21 cellular contexts compared by ENCODE assay signal in genomic region chr1:221701570-221702186, GRCh38. TPM values are rescaled to one million over a fixed set of nuclear protein-coding genes. Genes with fewer than 3 reads are reported as not detected.
DNase-seq lines count a peak whose midpoint lies in the region; ATAC-seq, FAIRE-seq and TF ChIP-seq lines count a peak whose summit lies in the region.
"Had no signal": no experiment of that assay in that cellular context is flagged by ENCODE, and none has a peak within 500 bp of the region (broad histone marks: within the 10 kb centered on the region; RNA-seq: fewer than 3 reads in every experiment).

No MANE protein-coding gene starts in this region.

- no peaks in the 10 kb centered on the region; the same call in 2 of the 3 replicates for H3K9me3 ChIP-seq in GM12878 (replicated peaks; ENCODE audit: control insufficient read depth, insufficient read depth, low read length)
- no peaks in the 10 kb centered on the region for H3K9me3 ChIP-seq in right lobe of liver
- H3K9me3 ChIP-seq: SJSA1 had no signal

- intact Hi-C loops in CD14-positive monocyte (cut with micrococcal nuclease) (loop anchor here in 1 of 2 donors (5.0 kb wide), 1 partner anchor 36 kb away; no protein-coding TSS in a partner anchor), GM12878 (cut with micrococcal nuclease; ENCODE audit: unreplicated experiment) (loop anchor here (10.0 kb wide), 1 partner anchor 217 kb away; no protein-coding TSS in a partner anchor), right lobe of liver (cut with DNase I) (no loop called here), posterior vena cava (cut with DNase I) (no loop called here)

- H3K27me3 Mint-ChIP-seq in CD14-positive monocyte (ENCODE audit: low read depth in 3 of 3): peaks cover 0 to 3% (median 0%) of the 10 kb centered on the region in 3 donors
- H3K27me3 Mint-ChIP-seq: CD4-positive, alpha-beta T cell had no signal

- TF ChIP-seq POLR2A in GM12878 (IDR thresholded peaks at IDR 0.05; ENCODE audit: low read depth, low read length) (no peak), right lobe of liver (IDR thresholded peaks at IDR 0.05) (no peak)

- 85% methylated on average over 1 of the region's 1 CpG for WGBS in GM12878 (ENCODE audit: insufficient coverage, insufficient replicate concordance, low lambda C conversion rate, missing lambda C conversion rate)
- 27% methylated on average over 1 of the region's 1 CpG for WGBS in right lobe of liver (ENCODE audit: insufficient coverage, low coverage, low lambda C conversion rate, missing lambda C conversion rate)

- TF ChIP-seq EP300 in GM12878 (IDR thresholded peaks at IDR 0.05; ENCODE audit: borderline replicate concordance in 1 of 2, control insufficient read depth in 1 of 2, low read depth in 2 of 2, low read length in 2 of 2): no peak

- peaks cover 80% of the 10 kb centered on the region for H3K4me1 Mint-ChIP-seq in CD14-positive monocyte
- H3K4me1 Mint-ChIP-seq: GM23338 had no signal

- DNase-seq in CD14-positive monocyte (ENCODE audit: low spot score): no peak
- peak; percentile 17 for DNase-seq in HuH-7 (ENCODE audit: low spot score)
- no peak for DNase-seq in GM12878 (ENCODE audit: low read depth, low spot score)
- no peak for DNase-seq in right lobe of liver
- no peak for DNase-seq in activated CD4-positive, alpha-beta T cell treated with anti-CD3 and anti-CD28 coated beads for 4 hours
- DNase-seq in posterior vena cava (ENCODE audit: low spot score): no peak
- DNase-seq: ACHN; CD4-positive, alpha-beta T cell; Karpas-422; MM.1S; NCI-H1417; NCI-H187 treated with DMSO at 0.1 percent for 48 hours; NCI-H2171 treated with DMSO at 0.1 percent for 48 hours; NCI-H446 treated with DMSO at 0.1 percent for 48 hours; PC-9; SW 1271 had no signal

- H3K4me3 Mint-ChIP-seq in CD14-positive monocyte: no peak overlapping the region
- H3K4me3 Mint-ChIP-seq: CD4-positive, alpha-beta T cell; GM23338 had no signal

- H3K36me3 ChIP-seq in GM12878 (ENCODE audit: control insufficient read depth in 2 of 2, insufficient read depth in 2 of 2, low read length in 1 of 2) (peaks cover 13 to 27% of the 10 kb centered on the region in 2 experiments), right lobe of liver (peaks cover 0 to 32% (median 9%) of the 10 kb centered on the region in 4 donors)

- peak overlapping the region in 5 of 7 donors; percentile 6 to 77 (median 54) for H3K27ac Mint-ChIP-seq in CD14-positive monocyte
- H3K27ac Mint-ChIP-seq: CD4-positive, alpha-beta T cell; GM23338 had no signal

- peaks cover 4% of the 10 kb centered on the region for H3K79me2 ChIP-seq in GM12878 (ENCODE audit: control insufficient read depth, insufficient read depth, low read length)

- RAD21 ChIA-PET in GM12878 (lab: Charles Lee; ENCODE audit: unreplicated experiment): interaction anchor here (1.0 to 1.2 kb wide), 3 partner anchors 11 to 133 kb away, joined by 3 read pairs; no protein-coding TSS in a partner anchor

- peaks cover 0 to 4% (median 0%) of the 10 kb centered on the region in 7 donors for H3K9me3 Mint-ChIP-seq in CD14-positive monocyte
- H3K9me3 Mint-ChIP-seq: CD4-positive, alpha-beta T cell; GM23338 had no signal

- H2AFZ ChIP-seq in GM12878 (ENCODE audit: control insufficient read depth, low read depth, low read length): no peak overlapping the region
- H2AFZ ChIP-seq: GM23338, PC-9 had no signal

- H3K4me3 ChIP-seq in GM12878: no peak overlapping the region
- no peak overlapping the region for H3K4me3 ChIP-seq in right lobe of liver
- H3K4me3 ChIP-seq: GM23338, PC-9, SJSA1 had no signal

- POLR2A ChIA-PET in GM12878 (lab: Charles Lee): interaction anchor here (0.6 to 0.7 kb wide), 2 partner anchors 204 to 290 kb away, joined by 3 read pairs; no protein-coding TSS in a partner anchor

- in situ Hi-C loops in GM12878 (cut with MboI): no loop called here

- no peak for TF ChIP-seq CTCF in CD14-positive monocyte (IDR thresholded peaks at IDR 0.05)
- no peak for TF ChIP-seq CTCF in GM12878 (IDR thresholded peaks at IDR 0.05 in 2 of 3, conservative IDR thresholded peaks at IDR 0.05 in 1 of 3; ENCODE audit: control insufficient read depth in 2 of 3, extremely low read depth in 1 of 3, insufficient read depth in 1 of 3, low read depth in 3 of 3, low read length in 3 of 3)
- no peak for TF ChIP-seq CTCF in right lobe of liver (IDR thresholded peaks at IDR 0.05)

- H3K4me1 ChIP-seq in GM12878 (ENCODE audit: control insufficient read depth, insufficient read depth, low read length) (no peaks in the 10 kb centered on the region), right lobe of liver (peaks cover 0 to 50% (median 18%) of the 10 kb centered on the region in 4 donors)
- H3K4me1 ChIP-seq: SJSA1 had no signal

- SMC1A ChIA-PET in GM12878 (lab: Charles Lee; ENCODE audit: uncharacterized antibody, unreplicated experiment): interaction anchor here (0.6 to 2.9 kb wide), 7 partner anchors 18 to 148 kb away, joined by 3 to 6 read pairs (median 4); no protein-coding TSS in a partner anchor

- no peak overlapping the region for H3K9ac ChIP-seq in GM12878 (ENCODE audit: control insufficient read depth, insufficient read depth, low read length)

- TF ChIP-seq RAD21 in GM12878 (IDR thresholded peaks at IDR 0.05; ENCODE audit: insufficient read depth, low read depth, low read length): no peak

- BruUV-seq in GM12878 (replicated peaks; lab: Mats Ljungman, UMichigan): TSS peak; percentile 44

- CTCF ChIA-PET in GM12878 (lab: Yijun Ruan, JAX): interaction anchor here (0.6 to 2.3 kb wide), 5 partner anchors 9 to 129 kb away, joined by 3 to 9 read pairs (median 4); no protein-coding TSS in a partner anchor

- peaks cover 24 to 25% of the 10 kb centered on the region in 2 donors for H3K36me3 Mint-ChIP-seq in CD14-positive monocyte

- H3K27me3 ChIP-seq in GM12878 (replicated peaks in 1 of 2; ENCODE audit: control insufficient read depth in 2 of 2, insufficient read depth in 2 of 2, low read length in 1 of 2): no peaks in the 10 kb centered on the region
- H3K27me3 ChIP-seq in right lobe of liver: no peaks in the 10 kb centered on the region
- H3K27me3 ChIP-seq: SJSA1 had no signal

- H3K27ac ChIP-seq in GM12878 (ENCODE audit: control insufficient read depth, insufficient read depth): no peak overlapping the region
- peak overlapping the region; percentile 7 to 82 (median 71) for H3K27ac ChIP-seq in right lobe of liver
- H3K27ac ChIP-seq: PC-9, SJSA1 had no signal

- no peak for FAIRE-seq in GM12878 (lab: Jason Lieb, UNC)

- H3K4me2 ChIP-seq in GM12878 (ENCODE audit: control insufficient read depth, insufficient read depth): no peak overlapping the region
- H3K4me2 ChIP-seq: GM23338, PC-9 had no signal

- no peak for ATAC-seq in GM12878
- ATAC-seq in right lobe of liver: peak; percentile 51 to 70 (median 62)
- no peak for ATAC-seq in HG03439 (IDR thresholded peaks at IDR 0.05; ENCODE audit: unreplicated experiment)
- no peak for ATAC-seq in GM19452 (IDR thresholded peaks at IDR 0.05; ENCODE audit: unreplicated experiment)
- ATAC-seq: GM23338 had no signal

- no peaks in the 10 kb centered on the region for H4K20me1 ChIP-seq in GM12878 (ENCODE audit: control insufficient read depth, insufficient read depth)

TF ChIP-seq in GM12878, 131 proteins besides CTCF, POLR2A, EP300 and RAD21:
- TF ChIP-seq BMI1 (IDR thresholded peaks at IDR 0.05; ENCODE audit: borderline replicate concordance) (no peak), CHD2 (IDR thresholded peaks at IDR 0.05; ENCODE audit: borderline replicate concordance, low read depth, low read length) (no peak), CREB1 (IDR thresholded peaks at IDR 0.05; ENCODE audit: low read depth) (no peak)

RNA-seq across cellular contexts. Expression of gene DUSP10, which starts 40.2 kb away (rescaled TPM):
- 10 to 100 TPM; 10.4 to 12.7 TPM for polyA plus RNA-seq in CD14-positive monocyte
- total RNA-seq in GM12878 (2013; cell fraction: nucleolus; rRNA removed): 55.2 and 55.7 TPM in 2 replicates
- total RNA-seq in GM12878 (2014; rRNA removed): 37.7 and 38.4 TPM in 2 replicates
- 33.3 and 34.9 TPM in 2 replicates for total RNA-seq in GM12878 (2014; rRNA removed; fragmentation: Illumina TruSeq; extraction: Trizol)
- 27.6 and 27.7 TPM in 2 replicates for total RNA-seq in GM12878 (2021)
- polyA plus RNA-seq in GM12878 (2011; ENCODE audit: low read depth): 12.1 TPM
- 32.3 and 36.7 TPM in 2 replicates for polyA plus RNA-seq in GM12878 (2011; rRNA removed)
- polyA plus RNA-seq in GM12878 (2011; cell fraction: cytosol; rRNA removed): 54.2 and 57.2 TPM in 2 replicates
- polyA plus RNA-seq in GM12878 (2011; cell fraction: nucleus; rRNA removed): 39.7 and 50.3 TPM in 2 replicates
- 17.1 and 20.4 TPM in 2 replicates for polyA plus RNA-seq in GM12878 (2012)
- 26.9 and 27.4 TPM in 2 replicates for polyA plus RNA-seq in GM12878 (2014; fragmentation: Illumina TruSeq; extraction: Trizol)
- 10 to 100 TPM; 20.3 to 32.1 TPM for polyA plus RNA-seq in GM12878 (2014; fragmentation: Nextera tagmentation; extraction: Ambion mirVana)
- polyA plus RNA-seq in GM12878 (2014; rRNA removed): 22.9 and 27.3 TPM in 2 replicates
- 10 to 100 TPM; 27.7 to 28.0 TPM for polyA plus RNA-seq in GM12878 (2016; fragmentation: Nextera tagmentation; extraction: Ambion mirVana)
- 84.4 and 93.6 TPM in 2 replicates for polyA minus RNA-seq in GM12878 (2011; rRNA and poly(A)+ RNA removed)
- polyA minus RNA-seq in GM12878 (2011; cell fraction: cytosol; rRNA and poly(A)+ RNA removed): 18.3 and 20.3 TPM in 2 replicates
- polyA minus RNA-seq in GM12878 (2011; cell fraction: nucleus; rRNA and poly(A)+ RNA removed): 60.7 and 101 TPM in 2 replicates
- 10 to 100 TPM in 5 of 6 experiments, 1 to 10 TPM in 1; 7.7 to 22.3 (median 16.3) TPM for total RNA-seq in right lobe of liver
- 1 to 10 TPM; 4.7 to 8.0 TPM for total RNA-seq in posterior vena cava
- total RNA-seq: G401 had no signal

Comparison
In these comparisons a context has a peak if more than half of its experiments do, and no peak if none do; other contexts are left out.
1. ATAC-seq: peak in right lobe of liver (4 of 4); none in GM12878 (single experiment), HG03439 (single experiment) and GM19452 (single experiment).